Comparison of ENCODE assay signal across 8 cellular contexts in genomic region chr6:47047479-47048411, GRCh38. TPM values are rescaled to one million over a fixed set of nuclear protein-coding genes. Genes with fewer than 3 reads are reported as not detected.
A peak's percentile ranks its signal among the peaks of the same experiment; 100 is the strongest.
DNase-seq lines count a peak whose midpoint lies in the region; ATAC-seq and TF ChIP-seq lines count a peak whose summit lies in the region.

No MANE protein-coding gene starts in this region.

- peak; percentile 80 for ATAC-seq in HCT116

- RAD21 ChIA-PET in HCT116 (lab: Charles Lee; ENCODE audit: low non-redundant PET in 1 of 2, low total read pairs in 2 of 2, uncharacterized antibody in 2 of 2, unreplicated experiment in 2 of 2): interaction anchor here in 1 of 2 experiments (0.5 to 0.9 kb wide), 2 partner anchors 57 to 313 kb away, joined by 3 to 5 read pairs; no protein-coding TSS in a partner anchor

- peak; percentile 95 for TF ChIP-seq RAD21 in HCT116 (IDR thresholded peaks at IDR 0.05; ENCODE audit: low read depth)

- CTCF ChIA-PET in HCT116 (lab: Charles Lee): interaction anchor here (0.6 to 2.7 kb wide), 7 partner anchors 13 to 1121 kb away, joined by 3 to 8 read pairs (median 3); no protein-coding TSS in a partner anchor

- H3K9ac ChIP-seq in HCT116 (ENCODE audit: low read length): peak overlapping the region; percentile 24

- H3K27ac ChIP-seq in HCT116 (ENCODE audit: low read depth, low read length): no peak overlapping the region
- H3K27ac ChIP-seq in tibial nerve: no peak overlapping the region

- H3K4me1 ChIP-seq in HCT116 (ENCODE audit: control insufficient read depth in 1 of 2, insufficient read depth in 2 of 2, low read length in 2 of 2) (peaks cover 29 to 59% of the 10 kb centered on the region in 2 experiments), tibial nerve (peaks cover 0 to 5% (median 0%) of the 10 kb centered on the region in 4 donors)

- WGBS in tibial nerve, 2 donors: 16 to 20% methylated on average over 8 to 9 of the region's 9 CpGs

- H3K36me3 ChIP-seq in HCT116 (ENCODE audit: control insufficient read depth in 1 of 2, insufficient read depth in 2 of 2, low read length in 2 of 2) (no peaks in the 10 kb centered on the region), tibial nerve (no peaks in the 10 kb centered on the region)

- H3K27me3 ChIP-seq in HCT116 (ENCODE audit: insufficient read depth, low read length) (no peaks in the 10 kb centered on the region), tibial nerve (no peaks in the 10 kb centered on the region)

- no peaks in the 10 kb centered on the region for H3K79me2 ChIP-seq in HCT116 (ENCODE audit: insufficient read depth, low read length)

- DNase-seq in A172 (ENCODE audit: low spot score): peak; percentile 74
- peak; percentile 70 for DNase-seq in GM03348 (ENCODE audit: low spot score)
- peak; percentile 89 for DNase-seq in HCT116 (ENCODE audit: low read depth, low spot score)
- peak; percentile 2 for DNase-seq in NCI-H1092 (lab: John Stamatoyannopoulos, UW)
- peak; percentile 81 for DNase-seq in SIG-M5 treated with dmso at 0.1 percent for 504 hours (lab: John Stamatoyannopoulos, UW; ENCODE audit: unreplicated experiment)
- peak; percentile 60 for DNase-seq in ecto neural progenitor cell (ENCODE audit: low spot score)
- peak; percentile 80 to 95 for DNase-seq in lung microvascular endothelial cell (ENCODE audit: low read depth in 2 of 2)
- DNase-seq in tibial nerve (ENCODE audit: low spot score in 2 of 2): peak; percentile 47 to 74

- peak; percentile 77 to 88 (median 84); a peak in 5 of 6 replicates for TF ChIP-seq CTCF in HCT116 (IDR thresholded peaks at IDR 0.05 in 2 of 3, conservative IDR thresholded peaks at IDR 0.05 in 1 of 3; ENCODE audit: borderline replicate concordance in 1 of 3, insufficient read depth in 1 of 3, low read depth in 2 of 3, low read length in 2 of 3)
- TF ChIP-seq CTCF in tibial nerve (IDR thresholded peaks at IDR 0.05): peak; percentile 48 to 73 (median 59)

- H2AFZ ChIP-seq in HCT116 (ENCODE audit: low read depth, low read length, poor library complexity, severe bottlenecking): peak overlapping the region; percentile 83

- H3K9me3 ChIP-seq in HCT116 (ENCODE audit: control insufficient read depth in 1 of 2, insufficient read depth in 1 of 2, low read depth in 1 of 2, low read length in 2 of 2) (no peaks in the 10 kb centered on the region), tibial nerve (no peaks in the 10 kb centered on the region)

- TF ChIP-seq POLR2A in HCT116 (IDR thresholded peaks at IDR 0.05; ENCODE audit: borderline replicate concordance, extremely low read depth, insufficient read depth, insufficient read length) (no peak), tibial nerve (IDR thresholded peaks at IDR 0.05) (no peak)

- peak in 1 of 2 donors; percentile 28 for TF ChIP-seq EP300 in tibial nerve (IDR thresholded peaks at IDR 0.05)

- BruUV-seq in HCT116 (replicated peaks; lab: Mats Ljungman, UMichigan): no TSS peak

- H3K9me2 ChIP-seq in HCT116 (ENCODE audit: insufficient read depth): no peaks in the 10 kb centered on the region

- no peaks in the 10 kb centered on the region for H4K20me1 ChIP-seq in HCT116 (ENCODE audit: insufficient read depth)

- intact Hi-C loops in HCT116 (cut with micrococcal nuclease): loop anchor here (1.0 to 10.0 kb wide), 8 partner anchors 53 to 630 kb away; partner anchors contain the start of genes CYP39A1, PLA2G7 and SLC25A27

- H3K4me2 ChIP-seq in HCT116 (ENCODE audit: low read length): peak overlapping the region; percentile 61

- POLR2A ChIA-PET in HCT116 (lab: Charles Lee): interaction anchor here (2.3 kb wide), 1 partner anchor 12 kb away, joined by 12 read pairs; no protein-coding TSS in a partner anchor

- H3K4me3 ChIP-seq in HCT116 (replicated peaks in 1 of 2; ENCODE audit: low read depth in 1 of 2, low read length in 2 of 2) (peak overlapping the region in 1 of 2 experiments; percentile 9; a peak in 1 of 4 replicates), tibial nerve (no peak overlapping the region)

TF ChIP-seq in HCT116, 20 proteins besides CTCF, POLR2A, EP300 and RAD21:
- peak; percentile 25; the same call in 1 of the 2 replicates for TF ChIP-seq SIN3A (IDR thresholded peaks at IDR 0.05; ENCODE audit: low read depth)
- TF ChIP-seq, protein P1, sequence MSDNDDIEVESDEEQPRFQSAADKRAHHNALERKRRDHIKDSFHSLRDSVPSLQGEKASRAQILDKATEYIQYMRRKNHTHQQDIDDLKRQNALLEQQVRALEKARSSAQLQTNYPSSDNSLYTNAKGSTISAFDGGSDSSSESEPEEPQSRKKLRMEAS (IDR thresholded peaks at IDR 0.05): no peak
- 0 out of 2 replicates have a peak, but pooled peaks have one; percentile 19 for TF ChIP-seq POLR2AphosphoS5 (IDR thresholded peaks at IDR 0.05; ENCODE audit: low read depth, low read length)
- TF ChIP-seq ZFX (IDR thresholded peaks at IDR 0.05): no peak
- no peak for TF ChIP-seq EZH2phosphoT487 (IDR thresholded peaks at IDR 0.05; ENCODE audit: borderline replicate concordance)
- peak; percentile 59 for TF ChIP-seq YY1 (IDR thresholded peaks at IDR 0.05; ENCODE audit: extremely low read depth, insufficient replicate concordance, low read depth, low read length)
- TF ChIP-seq JUND (IDR thresholded peaks at IDR 0.05): peak; percentile 55
- TF ChIP-seq, protein P2, sequence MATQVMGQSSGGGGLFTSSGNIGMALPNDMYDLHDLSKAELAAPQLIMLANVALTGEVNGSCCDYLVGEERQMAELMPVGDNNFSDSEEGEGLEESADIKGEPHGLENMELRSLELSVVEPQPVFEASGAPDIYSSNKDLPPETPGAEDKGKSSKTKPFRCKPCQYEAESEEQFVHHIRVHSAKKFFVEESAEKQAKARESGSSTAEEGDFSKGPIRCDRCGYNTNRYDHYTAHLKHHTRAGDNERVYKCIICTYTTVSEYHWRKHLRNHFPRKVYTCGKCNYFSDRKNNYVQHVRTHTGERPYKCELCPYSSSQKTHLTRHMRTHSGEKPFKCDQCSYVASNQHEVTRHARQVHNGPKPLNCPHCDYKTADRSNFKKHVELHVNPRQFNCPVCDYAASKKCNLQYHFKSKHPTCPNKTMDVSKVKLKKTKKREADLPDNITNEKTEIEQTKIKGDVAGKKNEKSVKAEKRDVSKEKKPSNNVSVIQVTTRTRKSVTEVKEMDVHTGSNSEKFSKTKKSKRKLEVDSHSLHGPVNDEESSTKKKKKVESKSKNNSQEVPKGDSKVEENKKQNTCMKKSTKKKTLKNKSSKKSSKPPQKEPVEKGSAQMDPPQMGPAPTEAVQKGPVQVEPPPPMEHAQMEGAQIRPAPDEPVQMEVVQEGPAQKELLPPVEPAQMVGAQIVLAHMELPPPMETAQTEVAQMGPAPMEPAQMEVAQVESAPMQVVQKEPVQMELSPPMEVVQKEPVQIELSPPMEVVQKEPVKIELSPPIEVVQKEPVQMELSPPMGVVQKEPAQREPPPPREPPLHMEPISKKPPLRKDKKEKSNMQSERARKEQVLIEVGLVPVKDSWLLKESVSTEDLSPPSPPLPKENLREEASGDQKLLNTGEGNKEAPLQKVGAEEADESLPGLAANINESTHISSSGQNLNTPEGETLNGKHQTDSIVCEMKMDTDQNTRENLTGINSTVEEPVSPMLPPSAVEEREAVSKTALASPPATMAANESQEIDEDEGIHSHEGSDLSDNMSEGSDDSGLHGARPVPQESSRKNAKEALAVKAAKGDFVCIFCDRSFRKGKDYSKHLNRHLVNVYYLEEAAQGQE (IDR thresholded peaks at IDR 0.05; ENCODE audit: low read depth): no peak
- TF ChIP-seq SRF (IDR thresholded peaks at IDR 0.05; ENCODE audit: low read depth): no peak; the same call in 1 of the 2 replicates
- 0 out of 2 replicates have a peak, but pooled peaks have one; percentile 15 for TF ChIP-seq CEBPB (IDR thresholded peaks at IDR 0.05; ENCODE audit: low read depth)
- peak; percentile 41 for TF ChIP-seq TCF7L2 (IDR thresholded peaks at IDR 0.05; ENCODE audit: borderline replicate concordance, extremely low read depth, insufficient read depth, insufficient read length)
- TF ChIP-seq ELF1 (IDR thresholded peaks at IDR 0.05; ENCODE audit: borderline replicate concordance, low read depth): no peak
- TF ChIP-seq EZH2 (IDR thresholded peaks at IDR 0.05): no peak
- no peak for TF ChIP-seq EGR1 (IDR thresholded peaks at IDR 0.05; ENCODE audit: low read depth)
- TF ChIP-seq, protein P3, sequence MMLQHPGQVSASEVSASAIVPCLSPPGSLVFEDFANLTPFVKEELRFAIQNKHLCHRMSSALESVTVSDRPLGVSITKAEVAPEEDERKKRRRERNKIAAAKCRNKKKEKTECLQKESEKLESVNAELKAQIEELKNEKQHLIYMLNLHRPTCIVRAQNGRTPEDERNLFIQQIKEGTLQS (IDR thresholded peaks at IDR 0.05): no peak
- peak; percentile 93 for TF ChIP-seq CBX3 (IDR thresholded peaks at IDR 0.05; ENCODE audit: low read depth)
- no peak for TF ChIP-seq ZNF274 (IDR thresholded peaks at IDR 0.05; ENCODE audit: low read depth, low read length)
- no peak for TF ChIP-seq FOSL1 (IDR thresholded peaks at IDR 0.05; ENCODE audit: low read depth)
- peak; percentile 59 for TF ChIP-seq SP1 (IDR thresholded peaks at IDR 0.05; ENCODE audit: low read depth)
- TF ChIP-seq, protein P4, sequence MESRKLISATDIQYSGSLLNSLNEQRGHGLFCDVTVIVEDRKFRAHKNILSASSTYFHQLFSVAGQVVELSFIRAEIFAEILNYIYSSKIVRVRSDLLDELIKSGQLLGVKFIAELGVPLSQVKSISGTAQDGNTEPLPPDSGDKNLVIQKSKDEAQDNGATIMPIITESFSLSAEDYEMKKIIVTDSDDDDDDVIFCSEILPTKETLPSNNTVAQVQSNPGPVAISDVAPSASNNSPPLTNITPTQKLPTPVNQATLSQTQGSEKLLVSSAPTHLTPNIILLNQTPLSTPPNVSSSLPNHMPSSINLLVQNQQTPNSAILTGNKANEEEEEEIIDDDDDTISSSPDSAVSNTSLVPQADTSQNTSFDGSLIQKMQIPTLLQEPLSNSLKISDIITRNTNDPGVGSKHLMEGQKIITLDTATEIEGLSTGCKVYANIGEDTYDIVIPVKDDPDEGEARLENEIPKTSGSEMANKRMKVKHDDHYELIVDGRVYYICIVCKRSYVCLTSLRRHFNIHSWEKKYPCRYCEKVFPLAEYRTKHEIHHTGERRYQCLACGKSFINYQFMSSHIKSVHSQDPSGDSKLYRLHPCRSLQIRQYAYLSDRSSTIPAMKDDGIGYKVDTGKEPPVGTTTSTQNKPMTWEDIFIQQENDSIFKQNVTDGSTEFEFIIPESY (IDR thresholded peaks at IDR 0.05; ENCODE audit: extremely low read depth, insufficient replicate concordance, low read length): no peak

RNA-seq across cellular contexts. Expression of gene ADGRF1, which starts 5.6 kb away (rescaled TPM):
- not detected in 2 replicates for total RNA-seq in A172 (2014; rRNA removed; shearing (Covaris generic))
- total RNA-seq in HCT116 (2021; ENCODE audit: unreplicated experiment): 39.6 TPM
- polyA plus RNA-seq in HCT116 (2012): 23.0 and 35.4 TPM in 2 replicates
- total RNA-seq in lung microvascular endothelial cell: not detected in 2 replicates
- not detected for total RNA-seq in tibial nerve

Comparison
In these comparisons a context has a peak if more than half of its experiments do, and no peak if none do; other contexts are left out.
1. DNase-seq: peak in every context shown above with its lines; median percentile 89 in HCT116; 88 in lung microvascular endothelial cell; 81 in SIG-M5 treated with dmso at 0.1 percent for 504 hours; 74 in A172; 70 in GM03348; 60 in tibial nerve; 60 in ecto neural progenitor cell; 2 in NCI-H1092.
2. RNA of gene ADGRF1, which starts 5.6 kb away (total RNA-seq): 39.6 TPM in HCT116 (single experiment); not detected in A172, not detected in lung microvascular endothelial cell and not detected in tibial nerve; every median in the first group is over 10 times any median in the second.